1 cellular context compared by ENCODE assay signal in genomic region chr17:69269174-69269998, GRCh38.
A peak's percentile ranks its signal among the peaks of the same experiment; 100 is the strongest.
TF ChIP-seq lines count a peak whose summit lies in the region.

No MANE protein-coding gene starts in this region.

TF ChIP-seq in SK-N-SH, 30 proteins besides CTCF, POLR2A, EP300 and RAD21 (continued from another document):
- TF ChIP-seq PBX3 (IDR thresholded peaks at IDR 0.05) (peak; percentile 80), MEF2A (IDR thresholded peaks at IDR 0.05; ENCODE audit: borderline replicate concordance, low read depth) (peak; percentile 82), YY1 (IDR thresholded peaks at IDR 0.05; ENCODE audit: low read depth) (peak; percentile 33; the same call in 1 of the 2 replicates), JUND (IDR thresholded peaks at IDR 0.05) (peak; percentile 71), NFIC (IDR thresholded peaks at IDR 0.05; ENCODE audit: borderline replicate concordance) (peak; percentile 72), RFX5 (IDR thresholded peaks at IDR 0.05; ENCODE audit: low read length) (no peak), TEAD4 (IDR thresholded peaks at IDR 0.05; ENCODE audit: borderline replicate concordance, insufficient read depth) (peak; percentile 95; the same call in 1 of the 2 replicates)
